ENCODE assay signal across 8 cellular contexts in genomic region chr20:34215711-34216381, GRCh38. TPM values are rescaled to one million over a fixed set of nuclear protein-coding genes. Genes with fewer than 3 reads are reported as not detected.
A peak's percentile ranks its signal among the peaks of the same experiment; 100 is the strongest.
DNase-seq lines count a peak whose midpoint lies in the region; ATAC-seq, FAIRE-seq and TF ChIP-seq lines count a peak whose summit lies in the region.

No MANE protein-coding gene starts in this region.

- H3K27ac Mint-ChIP-seq in activated CD4-positive, alpha-beta memory T cell treated with anti-CD3 and anti-CD28 coated beads for 36 hours: no peak overlapping the region
- H3K27ac Mint-ChIP-seq in effector memory CD8-positive, alpha-beta T cell: no peak overlapping the region

- intact Hi-C loops in activated CD4-positive, alpha-beta memory T cell treated with anti-CD3 and anti-CD28 coated beads for 36 hours (cut with micrococcal nuclease): no loop called here

- peaks cover 4% of the 10 kb centered on the region for H3K4me1 Mint-ChIP-seq in activated CD4-positive, alpha-beta memory T cell treated with anti-CD3 and anti-CD28 coated beads for 36 hours (ENCODE audit: low read depth)
- peaks cover 4 to 12% of the 10 kb centered on the region in 2 donors for H3K4me1 Mint-ChIP-seq in effector memory CD8-positive, alpha-beta T cell (ENCODE audit: low read depth in 2 of 2)

- FAIRE-seq in GM12891 (lab: Jason Lieb, UNC): no peak

- TF ChIP-seq POLR2A in GM12891 (IDR thresholded peaks at IDR 0.05; ENCODE audit: low read depth, low read length): no peak

- CTCF ChIA-PET in activated CD4-positive, alpha-beta memory T cell treated with anti-CD3 and anti-CD28 coated beads for 36 hours (lab: Charles Lee): no interaction called here

- DNase-seq in GM12891 (ENCODE audit: insufficient read length, low spot score) (peak; percentile 25), NCI-H2171 treated with DMSO at 0.1 percent for 48 hours (lab: John Stamatoyannopoulos, UW) (peak; percentile 66), lung microvascular endothelial cell (ENCODE audit: low read depth in 2 of 2) (peak; percentile 48 to 72), cerebellar nuclear complex (lab: John Stamatoyannopoulos, UW) (no peak)
- peak; percentile 73 for DNase-seq in activated CD4-positive, alpha-beta memory T cell treated with anti-CD3 and anti-CD28 coated beads for 36 hours
- peak in 1 of 3 experiments; percentile 7 for DNase-seq in effector memory CD8-positive, alpha-beta T cell
- peak; percentile 2 to 63 (median 12) for DNase-seq in stimulated activated CD4-positive, alpha-beta T cell treated with anti-CD3 and anti-CD28 coated beads, TNF-alpha, amount 100 ng/mL, for 24 hours (ENCODE audit: low read depth in 3 of 3)

- peaks cover 6% of the 10 kb centered on the region for H3K9me3 Mint-ChIP-seq in activated CD4-positive, alpha-beta memory T cell treated with anti-CD3 and anti-CD28 coated beads for 36 hours
- H3K9me3 Mint-ChIP-seq in effector memory CD8-positive, alpha-beta T cell: peaks cover 0 to 1% of the 10 kb centered on the region in 2 donors

- peak; percentile 62 for ATAC-seq in effector memory CD8-positive, alpha-beta T cell (replicated peaks)
- ATAC-seq in GM21786 (IDR thresholded peaks at IDR 0.05; ENCODE audit: unreplicated experiment): no peak

- peaks cover 10% of the 10 kb centered on the region for H3K27me3 Mint-ChIP-seq in activated CD4-positive, alpha-beta memory T cell treated with anti-CD3 and anti-CD28 coated beads for 36 hours
- peaks cover 24 to 34% of the 10 kb centered on the region in 2 donors for H3K27me3 Mint-ChIP-seq in effector memory CD8-positive, alpha-beta T cell

- POLR2A ChIA-PET in activated CD4-positive, alpha-beta memory T cell treated with anti-CD3 and anti-CD28 coated beads for 36 hours (lab: Charles Lee): interaction anchor here (0.6 kb wide), 1 partner anchor 162 kb away, joined by 3 read pairs; no protein-coding TSS in a partner anchor

- no peaks in the 10 kb centered on the region for H3K36me3 Mint-ChIP-seq in activated CD4-positive, alpha-beta memory T cell treated with anti-CD3 and anti-CD28 coated beads for 36 hours
- no peaks in the 10 kb centered on the region for H3K36me3 Mint-ChIP-seq in effector memory CD8-positive, alpha-beta T cell (ENCODE audit: insufficient read depth)

- H3K4me3 Mint-ChIP-seq in activated CD4-positive, alpha-beta memory T cell treated with anti-CD3 and anti-CD28 coated beads for 36 hours: peak overlapping the region; percentile 64
- peak overlapping the region; percentile 61 to 71 for H3K4me3 Mint-ChIP-seq in effector memory CD8-positive, alpha-beta T cell

TF ChIP-seq in GM12891, 5 proteins besides CTCF, POLR2A, EP300 and RAD21:
- TF ChIP-seq TAF1 (IDR thresholded peaks at IDR 0.05; ENCODE audit: low read depth, low read length) (no peak), POLR2AphosphoS5 (IDR thresholded peaks at IDR 0.05; ENCODE audit: low read depth, low read length) (no peak), POU2F2 (IDR thresholded peaks at IDR 0.05; ENCODE audit: low read depth, low read length) (no peak), SPI1 (IDR thresholded peaks at IDR 0.05; ENCODE audit: low read depth, low read length) (no peak), PAX5 (IDR thresholded peaks at IDR 0.05; ENCODE audit: insufficient read depth, low read length, severe bottlenecking) (peak; percentile 32)

RNA-seq across cellular contexts. Expression of gene ASIP, which starts 25.4 kb away (rescaled TPM):
- not detected for polyA plus RNA-seq in GM12891 (2012; ENCODE audit: low read depth, missing spikeins)
- not detected for total RNA-seq in activated CD4-positive, alpha-beta memory T cell treated with anti-CD3 and anti-CD28 coated beads for 36 hours
- total RNA-seq in lung microvascular endothelial cell: not detected in 2 replicates

Comparison
In these comparisons a context has a peak if more than half of its experiments do, and no peak if none do; other contexts are left out.
1. DNase-seq: peak in GM12891 (single experiment), NCI-H2171 treated with DMSO at 0.1 percent for 48 hours (single experiment), activated CD4-positive, alpha-beta memory T cell treated with anti-CD3 and anti-CD28 coated beads for 36 hours (single experiment), lung microvascular endothelial cell (2 of 2) and stimulated activated CD4-positive, alpha-beta T cell treated with anti-CD3 and anti-CD28 coated beads, TNF-alpha, amount 100 ng/mL, for 24 hours (3 of 3); none in cerebellar nuclear complex (0 of 2).